18 cellular contexts compared by ENCODE assay signal in the genomic region with DNA sequence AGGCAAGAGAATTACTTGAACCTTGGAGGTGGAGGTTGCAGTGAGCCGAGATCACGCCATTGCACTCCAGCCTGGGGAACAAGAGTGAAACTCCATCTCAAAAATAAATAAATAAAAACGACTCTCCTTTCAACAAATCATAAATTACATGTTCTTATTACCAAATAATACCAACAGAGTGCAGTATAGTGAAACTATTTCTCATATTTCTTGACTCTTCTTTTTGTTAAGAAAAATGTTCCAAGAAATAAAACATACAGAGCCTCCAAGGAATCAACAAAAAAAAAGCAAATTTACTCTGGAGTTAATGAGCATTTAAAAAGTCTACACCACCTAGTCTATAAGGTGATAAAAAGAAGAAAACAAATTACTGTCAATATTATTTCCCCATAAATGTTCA.
DNase-seq lines count a peak whose midpoint lies in the region; ATAC-seq, FAIRE-seq and TF ChIP-seq lines count a peak whose summit lies in the region.
"Had no signal": no experiment of that assay in that cellular context is flagged by ENCODE, and none has a peak within 500 bp of the region (broad histone marks: within the 10 kb centered on the region; RNA-seq: fewer than 3 reads in every experiment).

No MANE protein-coding gene starts in this region.

- H3K9me3 Mint-ChIP-seq in CD4-positive, CD25-positive, alpha-beta regulatory T cell: no peaks in the 10 kb centered on the region
- H3K9me3 Mint-ChIP-seq in HFFc6 (no peaks in the 10 kb centered on the region), brain (no peaks in the 10 kb centered on the region)
- H3K9me3 Mint-ChIP-seq in naive thymus-derived CD8-positive, alpha-beta T cell: no peaks in the 10 kb centered on the region
- H3K9me3 Mint-ChIP-seq: activated B cell treated with CpG ODN at 0.5 μM for 24 hours had no signal

- no peak overlapping the region for H3K4me3 ChIP-seq in CD4-positive, CD25-positive, alpha-beta regulatory T cell (ENCODE audit: low read depth, low read length)
- H3K4me3 ChIP-seq in WERI-Rb-1 (ENCODE audit: low read depth, low read length): no peak overlapping the region
- H3K4me3 ChIP-seq: coronary artery, PC-9 had no signal

- no peak overlapping the region for H3K27ac ChIP-seq in CD4-positive, CD25-positive, alpha-beta regulatory T cell (ENCODE audit: insufficient read depth, low read length, poor library complexity, severe bottlenecking)
- no peak overlapping the region for H3K27ac ChIP-seq in WERI-Rb-1
- H3K27ac ChIP-seq: coronary artery, KMS-11, PC-9 had no signal

- H3K9me3 ChIP-seq in CD4-positive, CD25-positive, alpha-beta regulatory T cell (ENCODE audit: control insufficient read depth in 2 of 2, low read length in 2 of 2): no peaks in the 10 kb centered on the region
- H3K9me3 ChIP-seq in WERI-Rb-1 (ENCODE audit: severe bottlenecking): no peaks in the 10 kb centered on the region

- no peaks in the 10 kb centered on the region for H3K27me3 Mint-ChIP-seq in CD4-positive, CD25-positive, alpha-beta regulatory T cell
- no peaks in the 10 kb centered on the region for H3K27me3 Mint-ChIP-seq in HFFc6 (ENCODE audit: insufficient read depth)
- no peaks in the 10 kb centered on the region for H3K27me3 Mint-ChIP-seq in brain
- no peaks in the 10 kb centered on the region for H3K27me3 Mint-ChIP-seq in naive thymus-derived CD8-positive, alpha-beta T cell
- H3K27me3 Mint-ChIP-seq: activated B cell treated with CpG ODN at 0.5 μM for 24 hours had no signal

- peaks cover 46 to 91% (median 77%) of the 10 kb centered on the region in 4 donors for H3K4me1 Mint-ChIP-seq in CD4-positive, CD25-positive, alpha-beta regulatory T cell
- H3K4me1 Mint-ChIP-seq in HFFc6 (ENCODE audit: low read depth) (peaks cover 39% of the 10 kb centered on the region), brain (peaks cover 50% of the 10 kb centered on the region)
- H3K4me1 Mint-ChIP-seq in naive thymus-derived CD8-positive, alpha-beta T cell: peaks cover 30 to 83% (median 78%) of the 10 kb centered on the region in 4 donors

- peak overlapping the region in 2 of 3 donors; percentile 70 to 87 for H3K27ac Mint-ChIP-seq in CD4-positive, CD25-positive, alpha-beta regulatory T cell
- H3K27ac Mint-ChIP-seq in HFFc6 (no peak overlapping the region), brain (peak overlapping the region in 4 of 5 experiments; percentile 67 to 95 (median 87))
- peak overlapping the region in 9 of 10 donors; percentile 19 to 90 (median 66) for H3K27ac Mint-ChIP-seq in naive thymus-derived CD8-positive, alpha-beta T cell

- FAIRE-seq in H54 (lab: Jason Lieb, UNC): no peak

- H3K27me3 ChIP-seq in CD4-positive, CD25-positive, alpha-beta regulatory T cell (ENCODE audit: control insufficient read depth, insufficient read depth, low read length): no peaks in the 10 kb centered on the region
- no peaks in the 10 kb centered on the region for H3K27me3 ChIP-seq in WERI-Rb-1 (ENCODE audit: insufficient read depth, low read depth, severe bottlenecking)

- H3K4me1 ChIP-seq in CD4-positive, CD25-positive, alpha-beta regulatory T cell (ENCODE audit: control insufficient read depth, insufficient read depth, low read length, poor library complexity, severe bottlenecking): peaks cover 29% of the 10 kb centered on the region

- TF ChIP-seq POLR2A in H54 (IDR thresholded peaks at IDR 0.05; ENCODE audit: low read depth, low read length): no peak

- POLR2A ChIA-PET in naive thymus-derived CD8-positive, alpha-beta T cell (lab: Charles Lee): no interaction called here

- H3K36me3 ChIP-seq in CD4-positive, CD25-positive, alpha-beta regulatory T cell (ENCODE audit: control insufficient read depth, insufficient read depth, low read length): peaks cover 12% of the 10 kb centered on the region
- no peaks in the 10 kb centered on the region for H3K36me3 ChIP-seq in WERI-Rb-1

- DNase-seq in CD4-positive, CD25-positive, alpha-beta regulatory T cell: no peak
- DNase-seq in HFFc6: no peak
- no peak for DNase-seq in naive thymus-derived CD8-positive, alpha-beta T cell
- no peak for DNase-seq in H54 (ENCODE audit: insufficient read length, low spot score)
- DNase-seq in WERI-Rb-1: no peak
- DNase-seq in GM20000 (ENCODE audit: low spot score): no peak
- DNase-seq: activated B cell treated with CpG ODN at 0.5 μM for 24 hours, AML-193, amniotic stem cell, NCI-H1436 treated with DMSO at 0.1 percent for 48 hours, NCI-H510A, PC-9, SW 1271 had no signal

- peak overlapping the region in 2 of 4 donors; percentile 8 to 9 for H3K4me3 Mint-ChIP-seq in CD4-positive, CD25-positive, alpha-beta regulatory T cell
- H3K4me3 Mint-ChIP-seq in HFFc6 (no peak overlapping the region), brain (peak overlapping the region in 3 of 5 experiments; percentile 1 to 67 (median 51))
- H3K4me3 Mint-ChIP-seq in naive thymus-derived CD8-positive, alpha-beta T cell: no peak overlapping the region
- H3K4me3 Mint-ChIP-seq: activated B cell treated with CpG ODN at 0.5 μM for 24 hours had no signal

- no peak for ATAC-seq in CD4-positive, CD25-positive, alpha-beta regulatory T cell (ENCODE audit: low read depth in 2 of 2)
- no peak for ATAC-seq in naive thymus-derived CD8-positive, alpha-beta T cell
- no peak for ATAC-seq in GM21723 (IDR thresholded peaks at IDR 0.05; ENCODE audit: unreplicated experiment)
- ATAC-seq: esophagus mucosa had no signal

- TF ChIP-seq CTCF in HFFc6 (IDR thresholded peaks at IDR 0.05) (peak; percentile 40), brain (conservative IDR thresholded peaks at IDR 0.05) (peak in 1 of 2 experiments; percentile 26), WERI-Rb-1 (IDR thresholded peaks at IDR 0.05; ENCODE audit: low read depth, low read length) (no peak), GM20000 (IDR thresholded peaks at IDR 0.05; ENCODE audit: extremely low read depth, missing control alignments) (no peak)

- peaks cover 28% of the 10 kb centered on the region for H3K36me3 Mint-ChIP-seq in CD4-positive, CD25-positive, alpha-beta regulatory T cell
- H3K36me3 Mint-ChIP-seq in HFFc6 (ENCODE audit: low read depth) (peaks cover 17% of the 10 kb centered on the region; the same call in 1 of the 2 replicates), brain (peaks cover 32% of the 10 kb centered on the region)
- peaks cover 5 to 32% (median 20%) of the 10 kb centered on the region in 3 donors for H3K36me3 Mint-ChIP-seq in naive thymus-derived CD8-positive, alpha-beta T cell

Comparison
In these comparisons a context has a peak if more than half of its experiments do, and no peak if none do; other contexts are left out.
1. H3K4me3 Mint-ChIP-seq: peak in brain (3 of 5); none in HFFc6 (single experiment) and naive thymus-derived CD8-positive, alpha-beta T cell (0 of 10).